8 cellular contexts compared by ENCODE assay signal in genomic region chr20:58651823-58652605, GRCh38. TPM values are rescaled to one million over a fixed set of nuclear protein-coding genes. Genes with fewer than 3 reads are reported as not detected.
A peak's percentile ranks its signal among the peaks of the same experiment; 100 is the strongest.
DNase-seq lines count a peak whose midpoint lies in the region; FAIRE-seq and TF ChIP-seq lines count a peak whose summit lies in the region.

No MANE protein-coding gene starts in this region.

- H3K4me2 ChIP-seq in keratinocyte (ENCODE audit: control insufficient read depth, extremely low read depth, insufficient read depth, low read depth, low read length) = peak overlapping the region; percentile 93

- peaks cover 0 to 2% of the 10 kb centered on the region in 2 experiments for H3K36me3 ChIP-seq in keratinocyte (ENCODE audit: control insufficient read depth in 2 of 2, extremely low read depth in 1 of 2, insufficient read depth in 2 of 2, low read length in 2 of 2)

- H3K4me1 ChIP-seq in keratinocyte (ENCODE audit: control insufficient read depth, extremely low read depth, insufficient read depth, low read length) = peaks cover 31% of the 10 kb centered on the region

- TF ChIP-seq CTCF in GM10266 (IDR thresholded peaks at IDR 0.05; ENCODE audit: control insufficient read depth, insufficient read depth, low read depth, missing control alignments) (no peak), HFF-Myc (IDR thresholded peaks at IDR 0.05; ENCODE audit: low read depth, low read length, missing control alignments) (no peak), choroid plexus epithelial cell (conservative IDR thresholded peaks at IDR 0.05; ENCODE audit: low read depth, low read length) (peak; percentile 33), keratinocyte (optimal IDR thresholded peaks at IDR 0.05 in 1 of 3, IDR thresholded peaks at IDR 0.05 in 1 of 3, conservative IDR thresholded peaks at IDR 0.05 in 1 of 3; ENCODE audit: extremely low read depth in 1 of 3, insufficient read depth in 2 of 3, low read length in 3 of 3) (no peak)

- no peaks in the 10 kb centered on the region for H3K27me3 ChIP-seq in keratinocyte (ENCODE audit: control insufficient read depth, extremely low read depth, insufficient read depth, low read length)

- no peaks in the 10 kb centered on the region for H4K20me1 ChIP-seq in keratinocyte (ENCODE audit: control insufficient read depth, extremely low read depth, insufficient read depth, low read length)

- H3K79me2 ChIP-seq in keratinocyte (ENCODE audit: control insufficient read depth, insufficient read depth, low read length) = peaks cover 58% of the 10 kb centered on the region

- H3K9ac ChIP-seq in keratinocyte (ENCODE audit: control insufficient read depth, extremely low read depth, insufficient read depth, low read length) = peak overlapping the region; percentile 86

- peak overlapping the region; percentile 50 for H2AFZ ChIP-seq in keratinocyte (ENCODE audit: control insufficient read depth, low read length)

- no peaks in the 10 kb centered on the region for H3K9me3 ChIP-seq in keratinocyte (ENCODE audit: control insufficient read depth, low read depth, low read length)

- no peaks in the 10 kb centered on the region for H3K9me1 ChIP-seq in keratinocyte (ENCODE audit: control insufficient read depth, extremely low read depth, insufficient read depth, low read length)

- H3K27ac ChIP-seq in keratinocyte (ENCODE audit: control insufficient read depth, insufficient read depth, low read length) = peak overlapping the region; percentile 81

- FAIRE-seq in keratinocyte (lab: Jason Lieb, UNC) = no peak

- peak; percentile 86 for DNase-seq in GM10266 (ENCODE audit: extremely low spot score)
- no peak for DNase-seq in HFF-Myc (ENCODE audit: extremely low read depth, low read depth)
- peak; percentile 51 for DNase-seq in NCI-H146 (lab: John Stamatoyannopoulos, UW)
- peak; percentile 58 for DNase-seq in activated CD4-positive, alpha-beta T cell treated with anti-CD3 and anti-CD28 coated beads for 1 hour
- peak; percentile 87 for DNase-seq in choroid plexus epithelial cell (ENCODE audit: low read depth)
- no peak for DNase-seq in keratinocyte (ENCODE audit: low read depth, low spot score)
- DNase-seq in stimulated activated CD4-positive, alpha-beta T cell treated with anti-CD3 and anti-CD28 coated beads, Interleukin-15, amount 100 ng/mL, for 24 hours = peak; percentile 61
- DNase-seq in SK-N-DZ (ENCODE audit: low spot score) = no peak

- H3K4me3 ChIP-seq in HFF-Myc (replicated peaks; ENCODE audit: low read depth, low read length) = peak overlapping the region; percentile 86
- peak overlapping the region; percentile 92 for H3K4me3 ChIP-seq in choroid plexus epithelial cell (ENCODE audit: low read depth, low read length)
- H3K4me3 ChIP-seq in keratinocyte (ENCODE audit: control insufficient read depth in 2 of 3, extremely low read depth in 1 of 3, insufficient read depth in 2 of 3, low read depth in 1 of 3, low read length in 3 of 3) = peak overlapping the region; percentile 68 to 93 (median 79)

- dilution Hi-C loops in keratinocyte (cut with MboI; ENCODE audit: extremely low pct_ligation_motif_present, low sequenced_read_pairs) = no loop called here

RNA-seq across cellular contexts. Expression of gene STX16, which starts 0.9 kb away (rescaled TPM):
- 47.3 to 69.7 TPM (median 56.7 TPM) in 3 replicates for polyA plus RNA-seq in keratinocyte
- polyA plus RNA-seq in keratinocyte (2011; ENCODE audit: low read depth) = 127 TPM
- 28.3 and 38.3 TPM in 2 replicates for polyA plus RNA-seq in keratinocyte (2011; cell fraction: cytosol; rRNA removed)
- polyA plus RNA-seq in keratinocyte (2011; cell fraction: nucleus; rRNA removed) = 249 and 270 TPM in 2 replicates
- polyA plus RNA-seq in keratinocyte (2012; ENCODE audit: low replicate concordance) = 39.1 and 39.3 TPM in 2 replicates
- polyA minus RNA-seq in keratinocyte = 20.8 to 61.8 TPM (median 27.2 TPM) in 3 replicates
- 14.2 TPM for polyA minus RNA-seq in keratinocyte (2011; cell fraction: cytosol; rRNA and poly(A)+ RNA removed)
- 26.6 and 38.2 TPM in 2 replicates for polyA minus RNA-seq in keratinocyte (2011; cell fraction: nucleus; rRNA and poly(A)+ RNA removed)
- polyA plus RNA-seq in SK-N-DZ (2014; cell fraction: cytosol; rRNA removed) = 14.1 and 16.8 TPM in 2 replicates
- polyA plus RNA-seq in SK-N-DZ (2014; cell fraction: nucleus; rRNA removed) = 88.4 and 135 TPM in 2 replicates

RNA-seq across cellular contexts. Expression of gene NPEPL1, which starts 40.6 kb away (rescaled TPM):
- polyA plus RNA-seq in keratinocyte = 4.4 to 8.3 TPM (median 4.5 TPM) in 3 replicates
- polyA plus RNA-seq in keratinocyte (2011; ENCODE audit: low read depth) = 8.1 TPM
- 2.5 and 6.6 TPM in 2 replicates for polyA plus RNA-seq in keratinocyte (2011; cell fraction: cytosol; rRNA removed)
- polyA plus RNA-seq in keratinocyte (2011; cell fraction: nucleus; rRNA removed) = 21.6 and 31.6 TPM in 2 replicates
- 12.0 and 14.6 TPM in 2 replicates for polyA plus RNA-seq in keratinocyte (2012; ENCODE audit: low replicate concordance)
- 4.7 to 11.1 TPM (median 7.6 TPM) in 3 replicates for polyA minus RNA-seq in keratinocyte
- polyA minus RNA-seq in keratinocyte (2011; cell fraction: cytosol; rRNA and poly(A)+ RNA removed) = 11.5 TPM
- 8.9 and 12.0 TPM in 2 replicates for polyA minus RNA-seq in keratinocyte (2011; cell fraction: nucleus; rRNA and poly(A)+ RNA removed)
- 1.6 and 4.8 TPM in 2 replicates for polyA plus RNA-seq in SK-N-DZ (2014; cell fraction: cytosol; rRNA removed)
- 111 and 125 TPM in 2 replicates for polyA plus RNA-seq in SK-N-DZ (2014; cell fraction: nucleus; rRNA removed)

Comparison
In these comparisons a context has a peak if more than half of its experiments do, and no peak if none do; other contexts are left out.
1. DNase-seq: peak in GM10266 (single experiment), NCI-H146 (single experiment), activated CD4-positive, alpha-beta T cell treated with anti-CD3 and anti-CD28 coated beads for 1 hour (single experiment), choroid plexus epithelial cell (single experiment) and stimulated activated CD4-positive, alpha-beta T cell treated with anti-CD3 and anti-CD28 coated beads, Interleukin-15, amount 100 ng/mL, for 24 hours (single experiment); none in HFF-Myc (single experiment), keratinocyte (single experiment) and SK-N-DZ (single experiment).
2. Peak in every context shown above with its lines, with median percentiles within 50 percentile points of each other: H3K4me3 ChIP-seq.